In genomic region chr1:218823291-218823900, GRCh38 we compare ENCODE assay signal across 11 cellular contexts.
DNase-seq lines count a peak whose midpoint lies in the region; ATAC-seq and TF ChIP-seq lines count a peak whose summit lies in the region.
"Had no signal": no experiment of that assay in that cellular context is flagged by ENCODE, and none has a peak within 500 bp of the region (broad histone marks: within the 10 kb centered on the region; RNA-seq: fewer than 3 reads in every experiment).

No MANE protein-coding gene starts in this region.

- ATAC-seq in GM21381 (IDR thresholded peaks at IDR 0.05; ENCODE audit: unreplicated experiment), result peak; percentile 71
- ATAC-seq in effector memory CD8-positive, alpha-beta T cell (replicated peaks), result no peak
- ATAC-seq in stimulated activated naive CD8-positive, alpha-beta T cell treated with anti-CD3 and anti-CD28 coated beads, Interleukin-15, Interleukin-2, amounts not matched to agents 100 U/mL and 50 U/mL, for 24 hours, result no peak

- H3K27ac ChIP-seq in caudate nucleus (ENCODE audit: low read depth, low read length), result no peak overlapping the region
- H3K27ac ChIP-seq: cardiac muscle cell had no signal

- no peak for TF ChIP-seq CTCF in fibroblast of the aortic adventitia (IDR thresholded peaks at IDR 0.05; ENCODE audit: insufficient read depth, low read length)

- H3K27me3 Mint-ChIP-seq in effector memory CD8-positive, alpha-beta T cell, result no peaks in the 10 kb centered on the region

- DNase-seq in ACHN (peak; percentile 99), M059J (ENCODE audit: low read depth) (peak; percentile 83), fibroblast of the aortic adventitia (ENCODE audit: low read depth) (peak; percentile 93), caudate nucleus (lab: John Stamatoyannopoulos, UW) (no peak), NCI-H524 treated with DMSO at 0.1 percent for 48 hours (lab: John Stamatoyannopoulos, UW) (no peak)
- no peak for DNase-seq in effector memory CD8-positive, alpha-beta T cell
- DNase-seq in stimulated activated naive CD8-positive, alpha-beta T cell treated with anti-CD3 and anti-CD28 coated beads, Interleukin-15, Interleukin-2, amounts not matched to agents 100 U/mL and 50 U/mL, for 24 hours, result no peak

- no peak overlapping the region for H3K4me3 Mint-ChIP-seq in effector memory CD8-positive, alpha-beta T cell
- H3K4me3 Mint-ChIP-seq: B cell, IgD-negative memory B cell had no signal

- peaks cover 5 to 8% of the 10 kb centered on the region in 2 donors for H3K9me3 Mint-ChIP-seq in effector memory CD8-positive, alpha-beta T cell

- H3K4me3 ChIP-seq in fibroblast of the aortic adventitia (ENCODE audit: low read depth, low read length), result no peak overlapping the region
- H3K4me3 ChIP-seq: cardiac muscle cell had no signal

- no peak overlapping the region for H3K27ac Mint-ChIP-seq in effector memory CD8-positive, alpha-beta T cell
- H3K27ac Mint-ChIP-seq: B cell, IgD-negative memory B cell had no signal

- H3K36me3 Mint-ChIP-seq in effector memory CD8-positive, alpha-beta T cell (ENCODE audit: insufficient read depth), result no peaks in the 10 kb centered on the region
- H3K36me3 Mint-ChIP-seq: IgD-negative memory B cell had no signal

- H3K4me1 Mint-ChIP-seq in effector memory CD8-positive, alpha-beta T cell (ENCODE audit: low read depth in 2 of 2), result no peaks in the 10 kb centered on the region
- H3K4me1 Mint-ChIP-seq: B cell, IgD-negative memory B cell had no signal

- in situ Hi-C loops in ACHN (cut with HindIII; ENCODE audit: low pct_ligation_motif_present, low pct_unique_long_range_greater_than_20kb, low sequenced_read_pairs), result no loop called here

Comparison
In these comparisons a context has a peak if more than half of its experiments do, and no peak if none do; other contexts are left out.
1. DNase-seq: peak in ACHN (single experiment), M059J (single experiment) and fibroblast of the aortic adventitia (single experiment); none in caudate nucleus (0 of 61), effector memory CD8-positive, alpha-beta T cell (0 of 3), stimulated activated naive CD8-positive, alpha-beta T cell treated with anti-CD3 and anti-CD28 coated beads, Interleukin-15, Interleukin-2, amounts not matched to agents 100 U/mL and 50 U/mL, for 24 hours (single experiment) and NCI-H524 treated with DMSO at 0.1 percent for 48 hours (single experiment).